27 cellular contexts compared by ENCODE assay signal in genomic region chr16:58730724-58731370, GRCh38. TPM values are rescaled to one million over a fixed set of nuclear protein-coding genes. Genes with fewer than 3 reads are reported as not detected.
DNase-seq lines count a peak whose midpoint lies in the region; ATAC-seq and TF ChIP-seq lines count a peak whose summit lies in the region.
"Had no signal": no experiment of that assay in that cellular context is flagged by ENCODE, and none has a peak within 500 bp of the region (broad histone marks: within the 10 kb centered on the region; RNA-seq: fewer than 3 reads in every experiment).

No MANE protein-coding gene starts in this region.

- WGBS in lower leg skin, 2 donors: 88 to 94% methylated on average over 11 of the region's 11 CpGs

- H3K9me2 ChIP-seq in Karpas-422 (replicated peaks; ENCODE audit: insufficient read depth, low read length): no peaks in the 10 kb centered on the region

- H3K27ac Mint-ChIP-seq in neural progenitor cell: no peak overlapping the region
- H3K27ac Mint-ChIP-seq: B cell had no signal

- H3K9ac ChIP-seq in BLaER1 (no peak overlapping the region), Karpas-422 (ENCODE audit: low read length) (peak overlapping the region; percentile 1; the same call in 1 of the 2 replicates), neural progenitor cell (no peak overlapping the region)

- DNase-seq in Karpas-422: peak; percentile 45
- peak; percentile 68 for DNase-seq in globus pallidus (ENCODE audit: low spot score)
- no peak for DNase-seq in neural progenitor cell (ENCODE audit: low spot score)
- DNase-seq in effector CD8-positive, alpha-beta T cell (lab: John Stamatoyannopoulos, UW): no peak
- DNase-seq in lower leg skin (ENCODE audit: low spot score in 2 of 2): no peak
- no peak for DNase-seq in brain microvascular endothelial cell
- DNase-seq: activated CD4-positive, alpha-beta T cell treated with anti-CD3 and anti-CD28 coated beads for 4 hours; activated gamma-delta T cell; activated T-cell treated with anti-CD3 and anti-CD28 coated beads, Interleukin-2, amount 50 U/mL, for 1 hour; body of pancreas; cerebellar nuclear complex; DMS79; HCEC 1CT; kidney; mammary epithelial cell; NCI-H446 treated with DMSO at 0.1 percent for 48 hours; PC-3; Right ventricle myocardium superior; stimulated activated CD4-positive, alpha-beta T cell treated with anti-CD3 and anti-CD28 coated beads, Interleukin-2, amount 100 ng/mL, for 24 hours; upper lobe of left lung had no signal

- H3K79me2 ChIP-seq in Karpas-422 (ENCODE audit: low read length) (peaks cover 80% of the 10 kb centered on the region), neural progenitor cell (ENCODE audit: low read depth) (peaks cover 79% of the 10 kb centered on the region)

- H3K4me2 ChIP-seq in BLaER1 (peak overlapping the region; percentile 68), Karpas-422 (ENCODE audit: low read depth, low read length, poor library complexity, severe bottlenecking) (peak overlapping the region; percentile 80), neural progenitor cell (no peak overlapping the region)
- H3K4me2 ChIP-seq: A549, smooth muscle cell had no signal

- H3K27ac ChIP-seq in BLaER1 (0 out of 2 replicates have a peak overlapping the region, but pooled peaks have one; percentile 7), Karpas-422 (ENCODE audit: low read length) (peak overlapping the region; percentile 73), neural progenitor cell (peak overlapping the region; percentile 58), brain microvascular endothelial cell (no peak overlapping the region)
- H3K27ac ChIP-seq: A549, body of pancreas, neutrophil, prostate gland, upper lobe of left lung had no signal

- H3K4me1 Mint-ChIP-seq in neural progenitor cell: peaks cover 13% of the 10 kb centered on the region

- H3K9me3 Mint-ChIP-seq in neural progenitor cell: no peaks in the 10 kb centered on the region

- peaks cover 2% of the 10 kb centered on the region for H3K36me3 Mint-ChIP-seq in neural progenitor cell

- H3K4me3 ChIP-seq in BLaER1 (no peak overlapping the region), Karpas-422 (ENCODE audit: low read length) (peak overlapping the region; percentile 28; the same call in 1 of the 2 replicates), neural progenitor cell (no peak overlapping the region), lower leg skin (ENCODE audit: low read depth, poor library complexity, severe bottlenecking) (no peak overlapping the region), brain microvascular endothelial cell (ENCODE audit: low read depth, low read length) (no peak overlapping the region)
- H3K4me3 ChIP-seq: A549, body of pancreas, prostate gland, smooth muscle cell, upper lobe of left lung had no signal

- H2AFZ ChIP-seq in Karpas-422 (ENCODE audit: low read length) (no peak overlapping the region), neural progenitor cell (replicated peaks) (no peak overlapping the region)

- TF ChIP-seq POLR2A in lower leg skin (IDR thresholded peaks at IDR 0.05): no peak

- no peak for ATAC-seq in GM21576 (IDR thresholded peaks at IDR 0.05; ENCODE audit: unreplicated experiment)
- ATAC-seq: A549, body of pancreas, PC-3 had no signal

- no peaks in the 10 kb centered on the region for H3K27me3 Mint-ChIP-seq in neural progenitor cell (ENCODE audit: insufficient read depth, low read depth)
- H3K27me3 Mint-ChIP-seq: B cell had no signal

- H3K4me1 ChIP-seq in BLaER1: peaks cover 51% of the 10 kb centered on the region
- peaks cover 48% of the 10 kb centered on the region for H3K4me1 ChIP-seq in Karpas-422 (ENCODE audit: low read length)
- H3K4me1 ChIP-seq in neural progenitor cell: peaks cover 10% of the 10 kb centered on the region
- H3K4me1 ChIP-seq: prostate gland had no signal

- peaks cover 65% of the 10 kb centered on the region for H4K20me1 ChIP-seq in BLaER1
- H4K20me1 ChIP-seq in Karpas-422 (ENCODE audit: insufficient read depth, low read depth, low read length): peaks cover 31% of the 10 kb centered on the region; the same call in 1 of the 2 replicates
- peaks cover 44% of the 10 kb centered on the region for H4K20me1 ChIP-seq in neural progenitor cell (ENCODE audit: low read depth)

- H3K9me3 ChIP-seq in BLaER1: no peaks in the 10 kb centered on the region
- no peaks in the 10 kb centered on the region for H3K9me3 ChIP-seq in Karpas-422 (ENCODE audit: low read length)
- no peaks in the 10 kb centered on the region for H3K9me3 ChIP-seq in neural progenitor cell (ENCODE audit: low read depth)
- H3K9me3 ChIP-seq: A549, body of pancreas, neutrophil, prostate gland, upper lobe of left lung had no signal

- no peak for TF ChIP-seq CTCF in neural progenitor cell (IDR thresholded peaks at IDR 0.05)
- no peak for TF ChIP-seq CTCF in lower leg skin (IDR thresholded peaks at IDR 0.05)
- TF ChIP-seq CTCF in brain microvascular endothelial cell (IDR thresholded peaks at IDR 0.05; ENCODE audit: low read depth, low read length, missing control alignments): no peak

- no peaks in the 10 kb centered on the region for H3K27me3 ChIP-seq in BLaER1
- no peaks in the 10 kb centered on the region for H3K27me3 ChIP-seq in Karpas-422 (ENCODE audit: low read length)
- no peaks in the 10 kb centered on the region for H3K27me3 ChIP-seq in neural progenitor cell
- no peaks in the 10 kb centered on the region for H3K27me3 ChIP-seq in brain microvascular endothelial cell (replicated peaks)
- H3K27me3 ChIP-seq: body of pancreas, neutrophil, upper lobe of left lung had no signal

- in situ Hi-C loops in brain microvascular endothelial cell (cut with HindIII; ENCODE audit: low pct_ligation_motif_present, low sequenced_read_pairs): no loop called here

- H3K4me3 Mint-ChIP-seq in neural progenitor cell: no peak overlapping the region
- H3K4me3 Mint-ChIP-seq: B cell had no signal

- H3F3A ChIP-seq in neural progenitor cell (ENCODE audit: low read depth): no peaks in the 10 kb centered on the region

- intact Hi-C loops in lower leg skin (cut with DNase I; ENCODE audit: low total_unique reads): loop anchor here (10.0 kb wide), 1 partner anchor 396 kb away; no protein-coding TSS in a partner anchor

- H3K36me3 ChIP-seq in BLaER1 (peaks cover 31% of the 10 kb centered on the region), Karpas-422 (ENCODE audit: insufficient read depth, low read length) (peaks cover 14% of the 10 kb centered on the region; the same call in 1 of the 2 replicates), neural progenitor cell (peaks cover 5% of the 10 kb centered on the region), brain microvascular endothelial cell (replicated peaks) (no peaks in the 10 kb centered on the region)
- H3K36me3 ChIP-seq: neutrophil, prostate gland, upper lobe of left lung had no signal

RNA-seq across cellular contexts. Expression of gene GOT2, which starts 3.3 kb away (rescaled TPM):
- total RNA-seq in Karpas-422 (2014; rRNA removed; shearing (Covaris generic); ENCODE audit: low replicate concordance): 72.9 and 97.5 TPM in 2 replicates
- total RNA-seq in neural progenitor cell (ENCODE audit: low replicate concordance) (77.2 and 91.6 TPM in 2 replicates), lower leg skin (10 to 100 TPM; 47.5 to 63.6 (median 57.6) TPM)

RNA-seq across cellular contexts. Expression of gene SLC38A7, which starts 46.3 kb away (rescaled TPM):
- 6.4 and 6.7 TPM in 2 replicates for total RNA-seq in Karpas-422 (2014; rRNA removed; shearing (Covaris generic); ENCODE audit: low replicate concordance)
- 9.8 and 13.8 TPM in 2 replicates for total RNA-seq in neural progenitor cell (ENCODE audit: low replicate concordance)
- 10 to 100 TPM in 2 of 4 donors, 1 to 10 TPM in 2; 3.3 to 20.7 (median 10.2) TPM for total RNA-seq in lower leg skin

Comparison
In these comparisons a context has a peak if more than half of its experiments do, and no peak if none do; other contexts are left out.
1. DNase-seq: peak in Karpas-422 (single experiment) and globus pallidus (single experiment); none in neural progenitor cell (single experiment), effector CD8-positive, alpha-beta T cell (single experiment), lower leg skin (0 of 2) and brain microvascular endothelial cell (single experiment).